ENCODE assay signal across 8 cellular contexts in genomic region chr11:130180491-130180890, GRCh38.
DNase-seq lines count a peak whose midpoint lies in the region; ATAC-seq and TF ChIP-seq lines count a peak whose summit lies in the region.

No MANE protein-coding gene starts in this region.

- peaks cover under 1% of the 10 kb centered on the region for H3K36me3 Mint-ChIP-seq in stimulated activated memory B cell treated with anti-CD40 and anti-IgM and Interleukin-4, amounts not matched to agents 10 μg/mL and 1 μg/mL and 100 μg/mL, for 72 hours

- no peaks in the 10 kb centered on the region for H3K9me3 Mint-ChIP-seq in stimulated activated memory B cell treated with anti-CD40 and anti-IgM and Interleukin-4, amounts not matched to agents 10 μg/mL and 1 μg/mL and 100 μg/mL, for 72 hours

- no peaks in the 10 kb centered on the region for H3K27me3 Mint-ChIP-seq in stimulated activated memory B cell treated with anti-CD40 and anti-IgM and Interleukin-4, amounts not matched to agents 10 μg/mL and 1 μg/mL and 100 μg/mL, for 72 hours

- peak; percentile 46 for DNase-seq in NCI-H226
- peak; percentile 16 for DNase-seq in fibroblast of pulmonary artery (ENCODE audit: low read depth)
- DNase-seq in NCI-H526 treated with DMSO at 0.1 percent for 48 hours (lab: John Stamatoyannopoulos, UW), result no peak
- no peak for DNase-seq in NK-92 treated with Interleukin-12 subunit alpha and Interleukin-12 subunit beta, amount 100 ng/mL, for 24 hours (lab: John Stamatoyannopoulos, UW)

- peak overlapping the region; percentile 89 for H3K27ac Mint-ChIP-seq in stimulated activated memory B cell treated with anti-CD40 and anti-IgM and Interleukin-4, amounts not matched to agents 10 μg/mL and 1 μg/mL and 100 μg/mL, for 72 hours

- no peak overlapping the region for H3K4me3 ChIP-seq in fibroblast of pulmonary artery (replicated peaks; ENCODE audit: low read depth, low read length)

- peak overlapping the region; percentile 55 for H3K4me3 Mint-ChIP-seq in stimulated activated memory B cell treated with anti-CD40 and anti-IgM and Interleukin-4, amounts not matched to agents 10 μg/mL and 1 μg/mL and 100 μg/mL, for 72 hours

- ATAC-seq in GM21390 (IDR thresholded peaks at IDR 0.05; ENCODE audit: unreplicated experiment) (peak; percentile 40), SK-N-SH treated with all-trans-retinoic acid at 6 μM for 48 hours (no peak), HG03565 (IDR thresholded peaks at IDR 0.05; ENCODE audit: unreplicated experiment) (no peak)
- peak; percentile 77 for ATAC-seq in stimulated activated memory B cell treated with anti-CD40 and anti-IgM and Interleukin-4, amounts not matched to agents 10 μg/mL and 1 μg/mL and 100 μg/mL, for 72 hours

- H3K4me1 Mint-ChIP-seq in stimulated activated memory B cell treated with anti-CD40 and anti-IgM and Interleukin-4, amounts not matched to agents 10 μg/mL and 1 μg/mL and 100 μg/mL, for 72 hours, result peaks cover 69% of the 10 kb centered on the region

- TF ChIP-seq CTCF in fibroblast of pulmonary artery (IDR thresholded peaks at IDR 0.05; ENCODE audit: low read length, missing control alignments), result no peak

TF ChIP-seq in SK-N-SH treated with all-trans-retinoic acid at 6 μM for 48 hours, 23 proteins besides CTCF, POLR2A, EP300 and RAD21:
- no peak for TF ChIP-seq SNAI2 (CRISPR knock-in tag; IDR thresholded peaks at IDR 0.05)
- TF ChIP-seq PPARA (CRISPR knock-in tag; IDR thresholded peaks at IDR 0.05; ENCODE audit: borderline replicate concordance), result no peak
- no peak for TF ChIP-seq TSHZ2 (CRISPR knock-in tag; IDR thresholded peaks at IDR 0.05)
- TF ChIP-seq CSRNP3 (CRISPR knock-in tag; IDR thresholded peaks at IDR 0.05), result no peak
- no peak for TF ChIP-seq ESRRG (CRISPR knock-in tag; IDR thresholded peaks at IDR 0.05)
- no peak for TF ChIP-seq BACH2 (CRISPR knock-in tag; IDR thresholded peaks at IDR 0.05; ENCODE audit: borderline replicate concordance)
- TF ChIP-seq ISL1 (CRISPR knock-in tag; IDR thresholded peaks at IDR 0.05), result no peak
- no peak for TF ChIP-seq RARB (CRISPR knock-in tag; IDR thresholded peaks at IDR 0.05)
- no peak for TF ChIP-seq ZNF70 (CRISPR knock-in tag; IDR thresholded peaks at IDR 0.05)
- TF ChIP-seq ZNF565 (CRISPR knock-in tag; conservative IDR thresholded peaks at IDR 0.05; ENCODE audit: low read depth), result no peak
- no peak for TF ChIP-seq OSR1 (CRISPR knock-in tag; IDR thresholded peaks at IDR 0.05)
- no peak for TF ChIP-seq ZC3H10 (CRISPR knock-in tag; IDR thresholded peaks at IDR 0.05)
- no peak for TF ChIP-seq TCF4 (CRISPR knock-in tag; IDR thresholded peaks at IDR 0.05; ENCODE audit: borderline replicate concordance)
- no peak for TF ChIP-seq POU6F1 (CRISPR knock-in tag; IDR thresholded peaks at IDR 0.05; ENCODE audit: borderline replicate concordance, low read depth)
- TF ChIP-seq ARNTL (CRISPR knock-in tag; IDR thresholded peaks at IDR 0.05; ENCODE audit: borderline replicate concordance, low read depth), result no peak
- no peak for TF ChIP-seq PATZ1 (CRISPR knock-in tag; IDR thresholded peaks at IDR 0.05; ENCODE audit: borderline replicate concordance)
- no peak for TF ChIP-seq ZFP3 (CRISPR knock-in tag; IDR thresholded peaks at IDR 0.05)

Comparison
In these comparisons a context has a peak if more than half of its experiments do, and no peak if none do; other contexts are left out.
1. ATAC-seq: peak in GM21390 (single experiment) and stimulated activated memory B cell treated with anti-CD40 and anti-IgM and Interleukin-4, amounts not matched to agents 10 μg/mL and 1 μg/mL and 100 μg/mL, for 72 hours (single experiment); none in SK-N-SH treated with all-trans-retinoic acid at 6 μM for 48 hours (single experiment) and HG03565 (single experiment).
2. DNase-seq: peak in NCI-H226 (single experiment) and fibroblast of pulmonary artery (single experiment); none in NCI-H526 treated with DMSO at 0.1 percent for 48 hours (single experiment) and NK-92 treated with Interleukin-12 subunit alpha and Interleukin-12 subunit beta, amount 100 ng/mL, for 24 hours (single experiment).